1 cellular context compared by ENCODE assay signal in genomic region chr4:138233313-138233712, GRCh38.
TF ChIP-seq lines count a peak whose summit lies in the region.

No MANE protein-coding gene starts in this region.

TF ChIP-seq in HepG2, 621 proteins besides CTCF, POLR2A, EP300 and RAD21 (continued from another document):
- TF ChIP-seq ZNF710 (CRISPR knock-in tag; IDR thresholded peaks at IDR 0.05; ENCODE audit: borderline replicate concordance) (no peak), NCOR1 (IDR thresholded peaks at IDR 0.05; ENCODE audit: borderline replicate concordance, low read length) (no peak), U2AF2 (IDR thresholded peaks at IDR 0.05; ENCODE audit: low read depth, low read length) (no peak), CREB1 (IDR thresholded peaks at IDR 0.05) (no peak), CREB1 (CRISPR knock-in tag; IDR thresholded peaks at IDR 0.05) (no peak), RBFOX2 (IDR thresholded peaks at IDR 0.05; ENCODE audit: low read depth, low read length) (peak; percentile 51; the same call in 1 of the 2 replicates)
TF ChIP-seq in HepG2: peak in this region for 1.
